In genomic region chr4:18021720-18022571, GRCh38 we compare ENCODE assay signal across 8 cellular contexts.
DNase-seq lines count a peak whose midpoint lies in the region; ATAC-seq and TF ChIP-seq lines count a peak whose summit lies in the region.

LCORL (minus strand) TSS chr4:18021755; CDS start chr4:18021751, 4 bp downstream.

- TF ChIP-seq CTCF in AG09319 (IDR thresholded peaks at IDR 0.05; ENCODE audit: low read depth, low read length): no peak; the same call in 1 of the 2 replicates

- in situ Hi-C loops in GM18951 (cut with MboI; ENCODE audit: low sequenced_read_pairs, unreplicated experiment): no loop called here

- DNase-seq in AG09319 (ENCODE audit: extremely low read depth, low read depth) (peak; percentile 83), NCI-H345 treated with DMSO at 0.1 percent for 48 hours (lab: John Stamatoyannopoulos, UW; ENCODE audit: unreplicated experiment) (peak; percentile 91), cerebellar nuclear complex (lab: John Stamatoyannopoulos, UW) (peak; percentile 49 to 85), islet precursor cell (peak; percentile 99)
- peak; percentile 75 to 82 (median 79) for DNase-seq in stimulated activated CD4-positive, alpha-beta T cell treated with anti-CD3 and anti-CD28 coated beads, Interleukin-12 subunit alpha, Interleukin-12 subunit beta, amount 100 ng/mL, for 48 hours (ENCODE audit: low read depth in 2 of 3, low spot score in 1 of 3)

- TF ChIP-seq POLR2A in GM18951 (IDR thresholded peaks at IDR 0.05; ENCODE audit: extremely low read depth, insufficient read depth, insufficient read length): peak; percentile 45

- peak; percentile 80 for ATAC-seq in HG03280 (IDR thresholded peaks at IDR 0.05; ENCODE audit: unreplicated experiment)
- ATAC-seq in activated CD4-positive, CD25-positive, alpha-beta regulatory T cell treated with anti-CD3 and anti-CD28 coated beads, Interleukin-2, amount 50 U/mL, for 24 hours: peak; percentile 85 to 87

Comparison
In these comparisons a context has a peak if more than half of its experiments do, and no peak if none do; other contexts are left out.
1. Peak in every context shown above with its lines: DNase-seq and ATAC-seq.